In the genomic region with DNA sequence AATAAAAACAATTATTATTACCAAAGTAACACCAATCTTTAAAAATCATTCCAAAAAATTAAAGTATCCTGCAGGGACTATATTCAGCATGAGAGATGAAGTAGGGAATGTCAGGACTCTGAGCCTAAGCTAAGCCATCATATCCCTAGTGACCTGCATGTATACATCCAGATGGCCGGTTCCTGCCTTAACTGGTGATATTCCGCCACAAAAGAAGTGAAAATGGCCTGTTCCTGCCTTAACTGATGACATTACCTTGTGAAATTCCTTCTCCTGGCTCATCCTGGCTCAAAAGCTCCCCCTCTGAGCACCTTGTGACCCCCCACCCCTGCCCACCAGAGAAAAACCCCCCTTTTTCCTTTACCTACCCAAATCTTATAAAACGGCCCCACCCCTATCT, we compare ENCODE assay signal across 7 cellular contexts. TPM values are rescaled to one million over a fixed set of nuclear protein-coding genes. Genes with fewer than 3 reads are reported as not detected.
DNase-seq lines count a peak whose midpoint lies in the region; ATAC-seq, FAIRE-seq and TF ChIP-seq lines count a peak whose summit lies in the region.
"Not testable (repeated sequence)": the region's sequence is repeated elsewhere in the genome, so short reads cannot be mapped to it uniquely, and the experiment has no call there.

No MANE protein-coding gene starts in this region.

- POLR2A ChIA-PET in activated CD4-positive, alpha-beta T cell treated with anti-CD3 and anti-CD28 coated beads, Interleukin-2, amount 10 ng/mL, durations not matched to agents 7 days and 5 days (lab: Charles Lee) = interaction anchor here (1.7 kb wide), 1 partner anchor 16 kb away, joined by 4 read pairs; no protein-coding TSS in a partner anchor
- POLR2A ChIA-PET in activated naive CD8-positive, alpha-beta T cell treated with anti-CD3 and anti-CD28 coated beads, Interleukin-2, amount 10 ng/mL, durations not matched to agents 7 days and 5 days (lab: Charles Lee) = interaction anchor here (1.1 to 4.7 kb wide), 5 partner anchors 16 to 124 kb away, joined by 3 to 28 read pairs (median 7); a partner anchor contains a TSS
- POLR2A ChIA-PET in naive thymus-derived CD8-positive, alpha-beta T cell (lab: Charles Lee) = interaction anchor here (0.8 to 1.5 kb wide), 4 partner anchors 11 to 127 kb away, joined by 3 to 9 read pairs (median 4); no protein-coding TSS in a partner anchor

- not testable (repeated sequence) for H3K27ac Mint-ChIP-seq in T-helper 2 cell treated with Interferon-gamma antibody and Interleukin-4, amounts not matched to agents 5 μg/mL and 100 μg/mL, for 36 hours
- peak overlapping the region; percentile 84 for H3K27ac Mint-ChIP-seq in activated CD4-positive, alpha-beta T cell treated with anti-CD3 and anti-CD28 coated beads, Interleukin-2, amount 10 ng/mL, durations not matched to agents 7 days and 5 days
- H3K27ac Mint-ChIP-seq in activated T-helper 1 cell treated with anti-CD3 and anti-CD28 coated beads, Interleukin-12 subunit alpha, Interleukin-12 subunit beta, Interleukin-2, Interleukin-4 antibody, amounts not matched to agents 30 ng/mL and 10 ng/mL and 1 ng/mL, durations not matched to agents 14 hours and 24 hours and 36 hours = peak overlapping the region; percentile 86
- H3K27ac Mint-ChIP-seq in activated naive CD4-positive, alpha-beta T cell treated with anti-CD3 and anti-CD28 coated beads, Interleukin-2, amount 50 U/mL, for 24 hours = peak overlapping the region; percentile 90
- peak overlapping the region; percentile 95 for H3K27ac Mint-ChIP-seq in activated naive CD8-positive, alpha-beta T cell treated with anti-CD3 and anti-CD28 coated beads, Interleukin-2, amount 10 ng/mL, durations not matched to agents 7 days and 5 days
- peak overlapping the region in 6 of 10 donors; percentile 25 to 91 (median 56) for H3K27ac Mint-ChIP-seq in naive thymus-derived CD8-positive, alpha-beta T cell

- peak; percentile 64 for FAIRE-seq in GM12892 (lab: Jason Lieb, UNC)

- TF ChIP-seq POLR2A in GM12892 (IDR thresholded peaks at IDR 0.05; ENCODE audit: low read depth, low read length) = not testable (repeated sequence)

- CTCF ChIA-PET in activated CD4-positive, alpha-beta T cell treated with anti-CD3 and anti-CD28 coated beads, Interleukin-2, amount 10 ng/mL, durations not matched to agents 7 days and 5 days (lab: Charles Lee) = interaction anchor here (1.1 to 1.7 kb wide), 4 partner anchors 10 to 122 kb away, joined by 3 to 6 read pairs (median 4); no protein-coding TSS in a partner anchor

- H3K9me3 Mint-ChIP-seq in T-helper 2 cell treated with Interferon-gamma antibody and Interleukin-4, amounts not matched to agents 5 μg/mL and 100 μg/mL, for 36 hours; activated CD4-positive, alpha-beta T cell treated with anti-CD3 and anti-CD28 coated beads, Interleukin-2, amount 10 ng/mL, durations not matched to agents 7 days and 5 days; activated T-helper 1 cell treated with anti-CD3 and anti-CD28 coated beads, Interleukin-12 subunit alpha, Interleukin-12 subunit beta, Interleukin-2, Interleukin-4 antibody, amounts not matched to agents 30 ng/mL and 10 ng/mL and 1 ng/mL, durations not matched to agents 14 hours and 24 hours and 36 hours; activated naive CD4-positive, alpha-beta T cell treated with anti-CD3 and anti-CD28 coated beads, Interleukin-2, amount 50 U/mL, for 24 hours; activated naive CD8-positive, alpha-beta T cell treated with anti-CD3 and anti-CD28 coated beads, Interleukin-2, amount 10 ng/mL, durations not matched to agents 7 days and 5 days; naive thymus-derived CD8-positive, alpha-beta T cell: not testable (repeated sequence)

- not testable (repeated sequence) for ATAC-seq in activated naive CD8-positive, alpha-beta T cell treated with anti-CD3 and anti-CD28 coated beads, Interleukin-2, amount 10 ng/mL, durations not matched to agents 7 days and 5 days (ENCODE audit: low read depth); naive thymus-derived CD8-positive, alpha-beta T cell

- not testable (repeated sequence) for DNase-seq in GM12892 (ENCODE audit: insufficient read length); T-helper 2 cell treated with Interferon-gamma antibody and Interleukin-4, amounts not matched to agents 5 μg/mL and 100 μg/mL, for 36 hours (ENCODE audit: low spot score); activated CD4-positive, alpha-beta T cell treated with anti-CD3 and anti-CD28 coated beads, Interleukin-2, amount 10 ng/mL, durations not matched to agents 7 days and 5 days; activated T-helper 1 cell treated with anti-CD3 and anti-CD28 coated beads, Interleukin-12 subunit alpha, Interleukin-12 subunit beta, Interleukin-2, Interleukin-4 antibody, amounts not matched to agents 30 ng/mL and 10 ng/mL and 1 ng/mL, durations not matched to agents 14 hours and 24 hours and 36 hours (ENCODE audit: low spot score); activated naive CD8-positive, alpha-beta T cell treated with anti-CD3 and anti-CD28 coated beads, Interleukin-2, amount 10 ng/mL, durations not matched to agents 7 days and 5 days; naive thymus-derived CD8-positive, alpha-beta T cell

- H3K27me3 Mint-ChIP-seq in T-helper 2 cell treated with Interferon-gamma antibody and Interleukin-4, amounts not matched to agents 5 μg/mL and 100 μg/mL, for 36 hours (ENCODE audit: low read depth) = peaks cover 72% of the 10 kb centered on the region
- not testable (repeated sequence) for H3K27me3 Mint-ChIP-seq in activated CD4-positive, alpha-beta T cell treated with anti-CD3 and anti-CD28 coated beads, Interleukin-2, amount 10 ng/mL, durations not matched to agents 7 days and 5 days; activated naive CD4-positive, alpha-beta T cell treated with anti-CD3 and anti-CD28 coated beads, Interleukin-2, amount 50 U/mL, for 24 hours; activated naive CD8-positive, alpha-beta T cell treated with anti-CD3 and anti-CD28 coated beads, Interleukin-2, amount 10 ng/mL, durations not matched to agents 7 days and 5 days; naive thymus-derived CD8-positive, alpha-beta T cell
- peaks cover 27% of the 10 kb centered on the region for H3K27me3 Mint-ChIP-seq in activated T-helper 1 cell treated with anti-CD3 and anti-CD28 coated beads, Interleukin-12 subunit alpha, Interleukin-12 subunit beta, Interleukin-2, Interleukin-4 antibody, amounts not matched to agents 30 ng/mL and 10 ng/mL and 1 ng/mL, durations not matched to agents 14 hours and 24 hours and 36 hours (ENCODE audit: insufficient read depth)

- H3K4me1 Mint-ChIP-seq in T-helper 2 cell treated with Interferon-gamma antibody and Interleukin-4, amounts not matched to agents 5 μg/mL and 100 μg/mL, for 36 hours (ENCODE audit: low read depth) = peaks cover 54% of the 10 kb centered on the region
- H3K4me1 Mint-ChIP-seq in activated CD4-positive, alpha-beta T cell treated with anti-CD3 and anti-CD28 coated beads, Interleukin-2, amount 10 ng/mL, durations not matched to agents 7 days and 5 days = peaks cover 74% of the 10 kb centered on the region
- H3K4me1 Mint-ChIP-seq in activated T-helper 1 cell treated with anti-CD3 and anti-CD28 coated beads, Interleukin-12 subunit alpha, Interleukin-12 subunit beta, Interleukin-2, Interleukin-4 antibody, amounts not matched to agents 30 ng/mL and 10 ng/mL and 1 ng/mL, durations not matched to agents 14 hours and 24 hours and 36 hours (ENCODE audit: low read depth) = peaks cover 71% of the 10 kb centered on the region
- peaks cover 59% of the 10 kb centered on the region for H3K4me1 Mint-ChIP-seq in activated naive CD4-positive, alpha-beta T cell treated with anti-CD3 and anti-CD28 coated beads, Interleukin-2, amount 50 U/mL, for 24 hours
- peaks cover 66% of the 10 kb centered on the region for H3K4me1 Mint-ChIP-seq in activated naive CD8-positive, alpha-beta T cell treated with anti-CD3 and anti-CD28 coated beads, Interleukin-2, amount 10 ng/mL, durations not matched to agents 7 days and 5 days
- peaks cover 23 to 58% (median 55%) of the 10 kb centered on the region in 4 donors for H3K4me1 Mint-ChIP-seq in naive thymus-derived CD8-positive, alpha-beta T cell

- H3K36me3 Mint-ChIP-seq in T-helper 2 cell treated with Interferon-gamma antibody and Interleukin-4, amounts not matched to agents 5 μg/mL and 100 μg/mL, for 36 hours (ENCODE audit: low read depth) = peaks cover 20% of the 10 kb centered on the region
- peaks cover 40% of the 10 kb centered on the region for H3K36me3 Mint-ChIP-seq in activated CD4-positive, alpha-beta T cell treated with anti-CD3 and anti-CD28 coated beads, Interleukin-2, amount 10 ng/mL, durations not matched to agents 7 days and 5 days (ENCODE audit: low read depth)
- peaks cover 21% of the 10 kb centered on the region for H3K36me3 Mint-ChIP-seq in activated T-helper 1 cell treated with anti-CD3 and anti-CD28 coated beads, Interleukin-12 subunit alpha, Interleukin-12 subunit beta, Interleukin-2, Interleukin-4 antibody, amounts not matched to agents 30 ng/mL and 10 ng/mL and 1 ng/mL, durations not matched to agents 14 hours and 24 hours and 36 hours (ENCODE audit: low read depth)
- not testable (repeated sequence) for H3K36me3 Mint-ChIP-seq in activated naive CD4-positive, alpha-beta T cell treated with anti-CD3 and anti-CD28 coated beads, Interleukin-2, amount 50 U/mL, for 24 hours; naive thymus-derived CD8-positive, alpha-beta T cell
- H3K36me3 Mint-ChIP-seq in activated naive CD8-positive, alpha-beta T cell treated with anti-CD3 and anti-CD28 coated beads, Interleukin-2, amount 10 ng/mL, durations not matched to agents 7 days and 5 days = peaks cover 26% of the 10 kb centered on the region

- peak overlapping the region; percentile 38 for H3K4me3 Mint-ChIP-seq in T-helper 2 cell treated with Interferon-gamma antibody and Interleukin-4, amounts not matched to agents 5 μg/mL and 100 μg/mL, for 36 hours
- H3K4me3 Mint-ChIP-seq in activated CD4-positive, alpha-beta T cell treated with anti-CD3 and anti-CD28 coated beads, Interleukin-2, amount 10 ng/mL, durations not matched to agents 7 days and 5 days = not testable (repeated sequence)
- H3K4me3 Mint-ChIP-seq in activated T-helper 1 cell treated with anti-CD3 and anti-CD28 coated beads, Interleukin-12 subunit alpha, Interleukin-12 subunit beta, Interleukin-2, Interleukin-4 antibody, amounts not matched to agents 30 ng/mL and 10 ng/mL and 1 ng/mL, durations not matched to agents 14 hours and 24 hours and 36 hours = peak overlapping the region; percentile 62
- peak overlapping the region; percentile 77 for H3K4me3 Mint-ChIP-seq in activated naive CD4-positive, alpha-beta T cell treated with anti-CD3 and anti-CD28 coated beads, Interleukin-2, amount 50 U/mL, for 24 hours
- H3K4me3 Mint-ChIP-seq in activated naive CD8-positive, alpha-beta T cell treated with anti-CD3 and anti-CD28 coated beads, Interleukin-2, amount 10 ng/mL, durations not matched to agents 7 days and 5 days = peak overlapping the region; percentile 24
- H3K4me3 Mint-ChIP-seq in naive thymus-derived CD8-positive, alpha-beta T cell = peak overlapping the region in 1 of 10 donors; percentile 58

- intact Hi-C loops in activated T-helper 1 cell treated with anti-CD3 and anti-CD28 coated beads, Interleukin-12 subunit alpha, Interleukin-12 subunit beta, Interleukin-2, Interleukin-4 antibody, amounts not matched to agents 30 ng/mL and 10 ng/mL and 1 ng/mL, durations not matched to agents 14 hours and 24 hours and 36 hours (cut with micrococcal nuclease) = loop anchor here (2.0 kb wide), 1 partner anchor 42 kb away; no protein-coding TSS in a partner anchor

RNA-seq across cellular contexts. Expression of a gene that starts 50.2 kb away (rescaled TPM):
- polyA plus RNA-seq in GM12892 (2012; ENCODE audit: missing spikeins) = 5.2 TPM
- total RNA-seq in activated CD4-positive, alpha-beta T cell treated with anti-CD3 and anti-CD28 coated beads, Interleukin-2, amount 10 ng/mL, durations not matched to agents 7 days and 5 days = 10 to 100 TPM; 16.2 to 17.9 TPM
- 22.5 and 22.6 TPM in 2 replicates for total RNA-seq in activated T-helper 1 cell treated with anti-CD3 and anti-CD28 coated beads, Interleukin-12 subunit alpha, Interleukin-12 subunit beta, Interleukin-2, Interleukin-4 antibody, amounts not matched to agents 30 ng/mL and 10 ng/mL and 1 ng/mL, durations not matched to agents 14 hours and 24 hours and 36 hours
- 10 to 100 TPM; 13.1 to 15.5 TPM for total RNA-seq in activated naive CD8-positive, alpha-beta T cell treated with anti-CD3 and anti-CD28 coated beads, Interleukin-2, amount 10 ng/mL, durations not matched to agents 7 days and 5 days
- total RNA-seq in naive thymus-derived CD8-positive, alpha-beta T cell = 1 to 10 TPM; 5.3 to 5.9 TPM
- polyA plus RNA-seq in naive thymus-derived CD8-positive, alpha-beta T cell = 1 to 10 TPM; 5.0 to 8.1 (median 5.2) TPM
